ENCODE assay signal across 25 cellular contexts in genomic region chr20:41286240-41286851, GRCh38. TPM values are rescaled to one million over a fixed set of nuclear protein-coding genes. Genes with fewer than 3 reads are reported as not detected.
DNase-seq lines count a peak whose midpoint lies in the region; ATAC-seq, FAIRE-seq and TF ChIP-seq lines count a peak whose summit lies in the region.
"Had no signal": no experiment of that assay in that cellular context is flagged by ENCODE, and none has a peak within 500 bp of the region (broad histone marks: within the 10 kb centered on the region; RNA-seq: fewer than 3 reads in every experiment).

No MANE protein-coding gene starts in this region.

- CTCF ChIA-PET in WTC11 (lab: Charles Lee) (no interaction called here), endothelial cell of umbilical vein (lab: Charles Lee) (no interaction called here)

- dilution Hi-C loops in endothelial cell of umbilical vein (cut with MboI; ENCODE audit: extremely low pct_ligation_motif_present, low sequenced_read_pairs), result no loop called here

- H3K79me2 ChIP-seq in ACC112 (ENCODE audit: control insufficient read depth, insufficient read depth, low read length, unreplicated experiment) (peaks cover 68% of the 10 kb centered on the region), GM23248 (ENCODE audit: insufficient read depth) (peaks cover 99% of the 10 kb centered on the region), endothelial cell of umbilical vein (ENCODE audit: control insufficient read depth, insufficient read depth, low read length) (peaks cover 1% of the 10 kb centered on the region)

- H2AFZ ChIP-seq in ACC112 (ENCODE audit: low read length, unreplicated experiment), result no peak overlapping the region
- no peak overlapping the region for H2AFZ ChIP-seq in GM23248
- H2AFZ ChIP-seq in endothelial cell of umbilical vein (ENCODE audit: low read depth, low read length), result no peak overlapping the region
- H2AFZ ChIP-seq: GM23338, PC-9 had no signal

- TF ChIP-seq POLR2A in endothelial cell of umbilical vein (IDR thresholded peaks at IDR 0.05; ENCODE audit: low read depth, low read length), result no peak

- H3K36me3 ChIP-seq in ACC112 (ENCODE audit: insufficient read depth, low read length) (peaks cover 19% of the 10 kb centered on the region), GM23248 (ENCODE audit: low read depth) (peaks cover 12% of the 10 kb centered on the region; the same call in 1 of the 2 replicates), endothelial cell of umbilical vein (ENCODE audit: control insufficient read depth in 2 of 2, extremely low read depth in 1 of 2, insufficient read depth in 2 of 2, low read length in 2 of 2) (no peaks in the 10 kb centered on the region)
- H3K36me3 ChIP-seq: BE2C had no signal

- no peaks in the 10 kb centered on the region for H3K27me3 ChIP-seq in ACC112 (ENCODE audit: insufficient read depth, low read length)
- no peaks in the 10 kb centered on the region for H3K27me3 ChIP-seq in GM23248 (replicated peaks; ENCODE audit: insufficient read depth)
- no peaks in the 10 kb centered on the region for H3K27me3 ChIP-seq in endothelial cell of umbilical vein (ENCODE audit: control insufficient read depth in 2 of 2, insufficient read depth in 2 of 2, low read length in 2 of 2)
- H3K27me3 ChIP-seq: BE2C had no signal

- intact Hi-C loops in endothelial cell of umbilical vein (cut with micrococcal nuclease), result no loop called here

- FAIRE-seq in endothelial cell of umbilical vein (lab: Jason Lieb, UNC) (peak; percentile 31), HTR-8/SVneo (lab: Jason Lieb, UNC) (no peak)
- FAIRE-seq: A549, GM18507 had no signal

- BruUV-seq in endothelial cell of umbilical vein (replicated peaks; lab: Mats Ljungman, UMichigan), result no TSS peak

- H3K4me3 ChIP-seq in ACC112 (ENCODE audit: low read depth, low read length), result no peak overlapping the region
- H3K4me3 ChIP-seq in GM23248, result no peak overlapping the region
- H3K4me3 ChIP-seq in endothelial cell of umbilical vein (replicated peaks in 1 of 3; ENCODE audit: insufficient read depth in 1 of 3, low read depth in 1 of 3, low read length in 3 of 3), result no peak overlapping the region
- H3K4me3 ChIP-seq: A549, GM23338, PC-9 had no signal

- peaks cover 3% of the 10 kb centered on the region; the same call in 1 of the 2 replicates for H3K27me3 Mint-ChIP-seq in WTC11 (ENCODE audit: low read depth)
- H3K27me3 Mint-ChIP-seq: CD8-positive, alpha-beta memory T cell had no signal

- no peak for ATAC-seq in WTC11
- ATAC-seq in GM21786 (IDR thresholded peaks at IDR 0.05; ENCODE audit: unreplicated experiment), result no peak
- ATAC-seq: A549, GM23338 had no signal

- H3K4me2 ChIP-seq in GM23248 (ENCODE audit: unreplicated experiment) (no peak overlapping the region), endothelial cell of umbilical vein (ENCODE audit: insufficient read depth, low read length) (no peak overlapping the region)
- H3K4me2 ChIP-seq: A549, GM23338, PC-9 had no signal

- no peaks in the 10 kb centered on the region for H4K20me1 ChIP-seq in GM23248 (ENCODE audit: insufficient read depth)
- no peaks in the 10 kb centered on the region for H4K20me1 ChIP-seq in endothelial cell of umbilical vein (replicated peaks; ENCODE audit: control insufficient read depth, extremely low read depth, insufficient read depth, low read length)

- H3K9me3 ChIP-seq in GM23248 (ENCODE audit: low read depth), result no peaks in the 10 kb centered on the region
- H3K9me3 ChIP-seq in endothelial cell of umbilical vein (replicated peaks; ENCODE audit: control insufficient read depth, insufficient read depth, low read length), result no peaks in the 10 kb centered on the region
- H3K9me3 ChIP-seq: BE2C had no signal

- TF ChIP-seq CTCF in WTC11 (IDR thresholded peaks at IDR 0.05), result no peak
- TF ChIP-seq CTCF in endothelial cell of umbilical vein (IDR thresholded peaks at IDR 0.05; ENCODE audit: extremely low read depth in 1 of 2, insufficient read depth in 1 of 2, low read depth in 1 of 2, low read length in 2 of 2), result no peak

- no peaks in the 10 kb centered on the region for H3K4me1 Mint-ChIP-seq in WTC11
- H3K4me1 Mint-ChIP-seq: CD8-positive, alpha-beta memory T cell; GM23338; H9 had no signal

- H3K27ac ChIP-seq in ACC112 (ENCODE audit: low read depth, low read length), result peak overlapping the region; percentile 83
- peak overlapping the region; percentile 57 for H3K27ac ChIP-seq in GM23248
- no peak overlapping the region for H3K27ac ChIP-seq in endothelial cell of umbilical vein (ENCODE audit: insufficient read depth, low read depth, low read length)
- H3K27ac ChIP-seq: A549, PC-9 had no signal

- H3K36me3 Mint-ChIP-seq in WTC11, result peaks cover 10% of the 10 kb centered on the region

- POLR2A ChIA-PET in WTC11 (lab: Charles Lee) (no interaction called here), endothelial cell of umbilical vein (lab: Charles Lee) (no interaction called here)

- DNase-seq in GM23248 (no peak), WTC11 (ENCODE audit: low spot score) (no peak), endothelial cell of umbilical vein (ENCODE audit: low read depth, low spot score) (no peak), HTR-8/SVneo (ENCODE audit: insufficient read length, low spot score) (no peak), DMS79 treated with DMSO at 0.1 percent for 48 hours (lab: John Stamatoyannopoulos, UW) (no peak)
- DNase-seq in activated effector memory CD4-positive, alpha-beta T cell treated with anti-CD3 and anti-CD28 coated beads, Interleukin-2, amount 50 U/mL, for 16 hours, result no peak
- DNase-seq: BE2C; CD8-positive, alpha-beta memory T cell; DMS 273 treated with DMSO at 0.1 percent for 48 hours; H9; Kasumi-1; NCI-H1105 treated with DMSO at 0.1 percent for 48 hours; NCI-H2029; NCI-H446 treated with DMSO at 0.1 percent for 48 hours; NCI-H526; PC-9; RPMI8226; SHP77; T-helper 1 cell had no signal

- WGBS in GM23248 (ENCODE audit: low coverage in 1 of 2, low lambda C conversion rate in 2 of 2, missing lambda C conversion rate in 2 of 2), 2 experiments, result 99 to 100% methylated on average over 2 of the region's 2 CpGs

- H3K9me3 Mint-ChIP-seq in WTC11, result peaks cover 22% of the 10 kb centered on the region

- peaks cover 24% of the 10 kb centered on the region for H3F3A ChIP-seq in GM23248 (ENCODE audit: insufficient read depth)

- H3K27ac Mint-ChIP-seq in WTC11, result no peak overlapping the region
- H3K27ac Mint-ChIP-seq: CD14-positive monocyte, GM23338, H9 had no signal

- H3K9ac ChIP-seq in GM23248 (no peak overlapping the region), endothelial cell of umbilical vein (replicated peaks; ENCODE audit: extremely low read depth, insufficient read depth, low read length) (no peak overlapping the region)

- H3K4me3 Mint-ChIP-seq in WTC11, result no peak overlapping the region
- H3K4me3 Mint-ChIP-seq: CD14-positive monocyte; CD8-positive, alpha-beta memory T cell; GM23338; H9 had no signal

- in situ Hi-C loops in GM23248 (cut with MboI), result no loop called here

- H3K9me1 ChIP-seq in endothelial cell of umbilical vein (replicated peaks; ENCODE audit: control insufficient read depth, extremely low read depth, insufficient read depth, low read length), result no peaks in the 10 kb centered on the region

- no peaks in the 10 kb centered on the region for H3K9me2 ChIP-seq in GM23248 (ENCODE audit: insufficient read depth)

- H3K4me1 ChIP-seq in ACC112 (ENCODE audit: control insufficient read depth, insufficient read depth, low read length, unreplicated experiment) (peaks cover 10% of the 10 kb centered on the region), GM23248 (ENCODE audit: insufficient read depth) (peaks cover 29% of the 10 kb centered on the region), endothelial cell of umbilical vein (ENCODE audit: control insufficient read depth, extremely low read depth, insufficient read depth, low read length) (no peaks in the 10 kb centered on the region)
- H3K4me1 ChIP-seq: A549, BE2C had no signal

TF ChIP-seq in WTC11, 78 proteins besides CTCF, POLR2A, EP300 and RAD21:
- TF ChIP-seq NR1H2 (CRISPR knock-in tag; IDR thresholded peaks at IDR 0.05) (no peak), ZNF317 (CRISPR knock-in tag; IDR thresholded peaks at IDR 0.05; ENCODE audit: borderline replicate concordance, low read depth) (peak; percentile 94)

TF ChIP-seq in endothelial cell of umbilical vein, 7 proteins besides CTCF, POLR2A, EP300 and RAD21 (continues in another document):
- TF ChIP-seq GATA2 (IDR thresholded peaks at IDR 0.05; ENCODE audit: insufficient read depth, insufficient read length, low read depth, low read length) (no peak), EZH2 (IDR thresholded peaks at IDR 0.05; ENCODE audit: borderline replicate concordance, low read depth, low read length, severe bottlenecking) (no peak), JUN (IDR thresholded peaks at IDR 0.05; ENCODE audit: borderline replicate concordance, insufficient read depth, insufficient read length, low read depth) (no peak), POLR2AphosphoS5 (IDR thresholded peaks at IDR 0.05; ENCODE audit: insufficient read depth, low read depth, low read length) (no peak)

RNA-seq across cellular contexts. Expression of gene ZHX3, which starts 31.2 kb away (rescaled TPM):
- 37.3 and 38.5 TPM in 2 replicates for total RNA-seq in GM23248 (2014; rRNA removed; shearing (Covaris generic))
- polyA plus RNA-seq in GM23248 (2016; fragmentation: Nextera tagmentation; extraction: Ambion mirVana), result 9.8 and 11.5 TPM in 2 replicates
- total RNA-seq in WTC11 (2021), result 7.5 to 9.6 TPM (median 8.6 TPM) in 3 replicates
- total RNA-seq in endothelial cell of umbilical vein, result 15.1 and 17.8 TPM in 2 replicates
- 6.5 and 7.4 TPM in 2 replicates for polyA plus RNA-seq in endothelial cell of umbilical vein
- polyA plus RNA-seq in endothelial cell of umbilical vein (2011; cell fraction: cytosol; rRNA removed), result 9.1 and 10.4 TPM in 2 replicates
- polyA plus RNA-seq in endothelial cell of umbilical vein (2011; cell fraction: nucleus; rRNA removed), result 19.0 and 20.1 TPM in 2 replicates
- polyA plus RNA-seq in endothelial cell of umbilical vein (2012), result 9.4 and 9.7 TPM in 2 replicates
- 27.4 and 30.2 TPM in 2 replicates for polyA minus RNA-seq in endothelial cell of umbilical vein
- 8.8 TPM for polyA minus RNA-seq in endothelial cell of umbilical vein (2011; cell fraction: cytosol; rRNA and poly(A)+ RNA removed)
- 19.5 and 19.7 TPM in 2 replicates for polyA minus RNA-seq in endothelial cell of umbilical vein (2011; cell fraction: nucleus; rRNA and poly(A)+ RNA removed)

RNA-seq across cellular contexts. Expression of gene LPIN3, which starts 54.3 kb away (rescaled TPM):
- 11.1 and 11.5 TPM in 2 replicates for total RNA-seq in GM23248 (2014; rRNA removed; shearing (Covaris generic))
- polyA plus RNA-seq in GM23248 (2016; fragmentation: Nextera tagmentation; extraction: Ambion mirVana) (13.0 and 14.5 TPM in 2 replicates), endothelial cell of umbilical vein (2.1 and 2.5 TPM in 2 replicates)
- total RNA-seq in WTC11 (2021) (7.9 to 8.5 TPM (median 8.2 TPM) in 3 replicates), endothelial cell of umbilical vein (3.0 and 3.5 TPM in 2 replicates)
- 1.3 and 1.6 TPM in 2 replicates for polyA plus RNA-seq in endothelial cell of umbilical vein (2011; cell fraction: cytosol; rRNA removed)
- polyA plus RNA-seq in endothelial cell of umbilical vein (2011; cell fraction: nucleus; rRNA removed), result 26.0 and 29.8 TPM in 2 replicates
- polyA plus RNA-seq in endothelial cell of umbilical vein (2012), result 1.7 and 3.2 TPM in 2 replicates
- 2.5 and 3.4 TPM in 2 replicates for polyA minus RNA-seq in endothelial cell of umbilical vein
- polyA minus RNA-seq in endothelial cell of umbilical vein (2011; cell fraction: cytosol; rRNA and poly(A)+ RNA removed), result 1.3 TPM
- polyA minus RNA-seq in endothelial cell of umbilical vein (2011; cell fraction: nucleus; rRNA and poly(A)+ RNA removed), result 2.9 and 4.3 TPM in 2 replicates
- polyA plus RNA-seq: CD14-positive monocyte; CD8-positive, alpha-beta memory T cell had no signal
